ENCODE assay signal across 25 cellular contexts in genomic region chr12:19755141-19755540, GRCh38.
"Had no signal": no experiment of that assay in that cellular context is flagged by ENCODE, and none has a peak within 500 bp of the region (broad histone marks: within the 10 kb centered on the region; RNA-seq: fewer than 3 reads in every experiment).

No MANE protein-coding gene starts in this region.

- ATAC-seq: gastrocnemius medialis; heart left ventricle; left lobe of liver; natural killer cell treated with Interleukin-12 subunit alpha and Interleukin-12 subunit beta and Interleukin-15 and Interleukin-18, amount 100 ng/mL, for 72 hours; sciatic nerve; stimulated activated effector memory CD8-positive, alpha-beta T cell treated with anti-CD3 and anti-CD28 coated beads, Interleukin-12 subunit alpha, Interleukin-12 subunit beta, amount 100 ng/mL, for 72 hours had no signal

- H3K4me3 Mint-ChIP-seq: memory B cell; natural killer cell treated with Interleukin-12 subunit alpha and Interleukin-12 subunit beta and Interleukin-15 and Interleukin-18, amount 100 ng/mL, for 72 hours; neural crest cell; stimulated activated effector memory CD8-positive, alpha-beta T cell treated with anti-CD3 and anti-CD28 coated beads, Interleukin-12 subunit alpha, Interleukin-12 subunit beta, amount 100 ng/mL, for 72 hours had no signal

- H3K36me3 ChIP-seq: esophagus muscularis mucosa, gastrocnemius medialis, heart left ventricle, prostate gland, right atrium auricular region, stomach, thyroid gland, vagina had no signal

- H3K27ac ChIP-seq: dorsolateral prefrontal cortex, esophagus muscularis mucosa, gastrocnemius medialis, heart left ventricle, hepatocyte, prostate gland, right atrium auricular region, stomach, thyroid gland, vagina had no signal

- H3K36me3 Mint-ChIP-seq: memory B cell; stimulated activated effector memory CD8-positive, alpha-beta T cell treated with anti-CD3 and anti-CD28 coated beads, Interleukin-12 subunit alpha, Interleukin-12 subunit beta, amount 100 ng/mL, for 72 hours had no signal

- DNase-seq: dorsolateral prefrontal cortex; effector CD4-positive, alpha-beta T cell; foreskin fibroblast; gastrocnemius medialis; heart left ventricle; kidney; stimulated activated CD4-positive, alpha-beta T cell treated with anti-CD3 and anti-CD28 coated beads, Interleukin-2, amount 100 ng/mL, for 24 hours; stimulated activated CD4-positive, alpha-beta T cell treated with anti-CD3 and anti-CD28 coated beads, Interleukin-4, amount 100 ng/mL, for 24 hours; stimulated activated naive CD4-positive, alpha-beta T cell treated with Interleukin-2 at 50 U/mL for 16 hours; stomach; thyroid gland had no signal

- H3K4me2 ChIP-seq: hepatocyte had no signal

- H3K27me3 ChIP-seq: dorsolateral prefrontal cortex, esophagus muscularis mucosa, gastrocnemius medialis, heart left ventricle, hepatocyte, right atrium auricular region, stomach, thyroid gland, vagina had no signal

- H3K4me1 Mint-ChIP-seq: memory B cell; neural crest cell; stimulated activated effector memory CD8-positive, alpha-beta T cell treated with anti-CD3 and anti-CD28 coated beads, Interleukin-12 subunit alpha, Interleukin-12 subunit beta, amount 100 ng/mL, for 72 hours had no signal

- H3K9me3 ChIP-seq: gastrocnemius medialis, prostate gland, thyroid gland, vagina had no signal

- H3K27me3 Mint-ChIP-seq: memory B cell had no signal

- H3K4me1 ChIP-seq: gastrocnemius medialis, prostate gland, right atrium auricular region, stomach, thyroid gland, vagina had no signal

- FAIRE-seq: colon, endothelial cell of umbilical vein, kidney had no signal

- H3K4me3 ChIP-seq: dorsolateral prefrontal cortex, esophagus muscularis mucosa, gastrocnemius medialis, heart left ventricle, hepatocyte, lung, prostate gland, right atrium auricular region, stomach, thyroid gland, vagina had no signal

- H3K27ac Mint-ChIP-seq: memory B cell; natural killer cell treated with Interleukin-12 subunit alpha and Interleukin-12 subunit beta and Interleukin-15 and Interleukin-18, amount 100 ng/mL, for 72 hours; stimulated activated effector memory CD8-positive, alpha-beta T cell treated with anti-CD3 and anti-CD28 coated beads, Interleukin-12 subunit alpha, Interleukin-12 subunit beta, amount 100 ng/mL, for 72 hours had no signal
